8 cellular contexts compared by ENCODE assay signal in genomic region chr7:98836811-98837631, GRCh38. TPM values are rescaled to one million over a fixed set of nuclear protein-coding genes. Genes with fewer than 3 reads are reported as not detected.
DNase-seq lines count a peak whose midpoint lies in the region; ATAC-seq and TF ChIP-seq lines count a peak whose summit lies in the region.

No MANE protein-coding gene starts in this region.

- no peak overlapping the region for H3K23ac ChIP-seq in mesendoderm (ENCODE audit: low read length)

- H2BK15ac ChIP-seq in mesendoderm (replicated peaks; ENCODE audit: low read depth) = no peak overlapping the region

- H2AFZ ChIP-seq in GM23248 = no peak overlapping the region

- 25 to 26% methylated on average over 10 of the region's 10 CpGs for WGBS in GM23248 (ENCODE audit: low coverage in 1 of 2, low lambda C conversion rate in 2 of 2, missing lambda C conversion rate in 2 of 2), 2 experiments
- no CpG with 5 or more reads among the region's 10 CpGs for WGBS in mesendoderm (ENCODE audit: extremely low coverage, insufficient coverage, low lambda C conversion rate)

- H3K4ac ChIP-seq in mesendoderm (ENCODE audit: low read depth, low read length) = no peak overlapping the region

- peak; percentile 90 for TF ChIP-seq CTCF in C4-2B (conservative IDR thresholded peaks at IDR 0.05)
- TF ChIP-seq CTCF in astrocyte of the cerebellum (IDR thresholded peaks at IDR 0.05; ENCODE audit: low read depth, low read length, missing control alignments) = peak; percentile 80

- H3K4me3 ChIP-seq in GM23248 (no peak overlapping the region), astrocyte of the cerebellum (ENCODE audit: low read depth, low read length) (no peak overlapping the region), mesendoderm (ENCODE audit: low read length) (no peak overlapping the region)

- no peak overlapping the region for H3K9ac ChIP-seq in GM23248
- no peak overlapping the region for H3K9ac ChIP-seq in mesendoderm (ENCODE audit: low read length)

- H3K9me3 ChIP-seq in GM23248 (ENCODE audit: low read depth) = no peaks in the 10 kb centered on the region

- in situ Hi-C loops in GM23248 (cut with MboI) (loop anchor here (25.0 kb wide), 1 partner anchor 525 kb away; no protein-coding TSS in a partner anchor), astrocyte of the cerebellum (cut with HindIII; ENCODE audit: low sequenced_read_pairs) (no loop called here)

- H3K18ac ChIP-seq in mesendoderm (ENCODE audit: low read length) = no peak overlapping the region

- H3K27me3 ChIP-seq in GM23248 (replicated peaks; ENCODE audit: insufficient read depth) (peaks cover 16% of the 10 kb centered on the region), mesendoderm (ENCODE audit: insufficient read depth, low read length, poor library complexity) (no peaks in the 10 kb centered on the region)

- no peaks in the 10 kb centered on the region for H3K9me2 ChIP-seq in GM23248 (ENCODE audit: insufficient read depth)

- H3K27ac ChIP-seq in C4-2B (no peak overlapping the region), GM23248 (no peak overlapping the region), mesendoderm (ENCODE audit: low read depth, low read length) (no peak overlapping the region)

- no peak overlapping the region for H2BK120ac ChIP-seq in mesendoderm (ENCODE audit: low read depth, low read length)

- no peaks in the 10 kb centered on the region for H3K36me3 ChIP-seq in GM23248 (ENCODE audit: low read depth)
- H3K36me3 ChIP-seq in mesendoderm (ENCODE audit: control insufficient read depth, insufficient read depth, low read length) = no peaks in the 10 kb centered on the region

- 0 out of 2 replicates have a peak, but pooled peaks cover 4% of the 10 kb centered on the region for H3F3A ChIP-seq in GM23248 (ENCODE audit: insufficient read depth)

- 0 out of 2 replicates have a peak, but pooled peaks cover 6% of the 10 kb centered on the region for H3K4me1 ChIP-seq in GM23248 (ENCODE audit: insufficient read depth)
- H3K4me1 ChIP-seq in mesendoderm (ENCODE audit: control insufficient read depth, low read depth, low read length) = no peaks in the 10 kb centered on the region

- no peaks in the 10 kb centered on the region for H3K79me2 ChIP-seq in GM23248 (ENCODE audit: insufficient read depth)
- no peaks in the 10 kb centered on the region for H3K79me2 ChIP-seq in mesendoderm (ENCODE audit: control insufficient read depth, insufficient read depth, low read length)

- no peak overlapping the region for H2BK5ac ChIP-seq in mesendoderm (ENCODE audit: low read length)

- no peak overlapping the region for H3K4me2 ChIP-seq in GM23248 (ENCODE audit: unreplicated experiment)
- no peak overlapping the region for H3K4me2 ChIP-seq in mesendoderm (ENCODE audit: low read length)

- no peak overlapping the region for H3K56ac ChIP-seq in mesendoderm (ENCODE audit: low read length)

- H4K8ac ChIP-seq in mesendoderm (ENCODE audit: low read depth, low read length) = no peak overlapping the region

- no peak overlapping the region for H2AK5ac ChIP-seq in mesendoderm (ENCODE audit: low read length)

- peak; percentile 45 for DNase-seq in GM23248
- peak; percentile 23 for DNase-seq in NCI-H2196 treated with DMSO at 0.1 percent for 48 hours (lab: John Stamatoyannopoulos, UW; ENCODE audit: unreplicated experiment)
- DNase-seq in astrocyte of the cerebellum (ENCODE audit: low read depth) = peak; percentile 32
- peak; percentile 74 for DNase-seq in mesendoderm
- no peak for DNase-seq in activated gamma-delta T cell (lab: John Stamatoyannopoulos, UW)

- H4K20me1 ChIP-seq in GM23248 (ENCODE audit: insufficient read depth) = no peaks in the 10 kb centered on the region

- H3K79me1 ChIP-seq in mesendoderm (ENCODE audit: low read length) = no peaks in the 10 kb centered on the region

- ATAC-seq in GM21825 (IDR thresholded peaks at IDR 0.05; ENCODE audit: unreplicated experiment) = no peak
- no peak for ATAC-seq in GM21381 (IDR thresholded peaks at IDR 0.05; ENCODE audit: unreplicated experiment)

- H4K5ac ChIP-seq in mesendoderm (ENCODE audit: low read length) = no peak overlapping the region

RNA-seq across cellular contexts. Expression of gene TMEM130, which starts 32.8 kb away (rescaled TPM):
- total RNA-seq in GM23248 (2014; rRNA removed; shearing (Covaris generic)) = not detected in 2 replicates
- 0.18 and 0.40 TPM in 2 replicates for polyA plus RNA-seq in GM23248 (2016; fragmentation: Nextera tagmentation; extraction: Ambion mirVana)
- 0.22 TPM for polyA plus RNA-seq in mesendoderm (2013, experiment 1 of 2)
- 0.48 TPM for polyA plus RNA-seq in mesendoderm (2013, experiment 2 of 2)

RNA-seq across cellular contexts. Expression of gene TRRAP, which starts 41.3 kb away (rescaled TPM):
- total RNA-seq in GM23248 (2014; rRNA removed; shearing (Covaris generic)) = 11.3 and 13.0 TPM in 2 replicates
- polyA plus RNA-seq in GM23248 (2016; fragmentation: Nextera tagmentation; extraction: Ambion mirVana) = 3.7 and 4.8 TPM in 2 replicates
- polyA plus RNA-seq in mesendoderm (2013, experiment 1 of 2) = 13.4 TPM
- 13.0 TPM for polyA plus RNA-seq in mesendoderm (2013, experiment 2 of 2)
